In genomic region chr10:93702278-93703001, GRCh38 we compare ENCODE assay signal across 8 cellular contexts. TPM values are rescaled to one million over a fixed set of nuclear protein-coding genes. Genes with fewer than 3 reads are reported as not detected.
DNase-seq lines count a peak whose midpoint lies in the region; ATAC-seq, FAIRE-seq and TF ChIP-seq lines count a peak whose summit lies in the region.

FRA10AC1 (minus strand) TSS chr10:93702592; CDS start chr10:93700106, 2,486 bp downstream.

- H3K4me1 Mint-ChIP-seq in progenitor cell of endocrine pancreas (ENCODE audit: low read depth) = peaks cover 2% of the 10 kb centered on the region

- no peak within 1 kb of the TSS for H3K4me3 Mint-ChIP-seq in progenitor cell of endocrine pancreas (ENCODE audit: low read depth)

- intact Hi-C loops in left ventricle myocardium superior (cut with micrococcal nuclease) = no loop called here

- peak; percentile 57 for DNase-seq in GM12891 (ENCODE audit: insufficient read length, low spot score)
- DNase-seq in NCI-H1417 treated with DMSO at 0.1 percent for 48 hours (lab: John Stamatoyannopoulos, UW) = peak; percentile 46
- DNase-seq in T follicular helper cell (ENCODE audit: low read depth) = peak; percentile 77
- peak; percentile 91 for DNase-seq in amniotic epithelial cell (ENCODE audit: low read depth)
- peak; percentile 94 for DNase-seq in left ventricle myocardium superior
- DNase-seq in progenitor cell of endocrine pancreas (ENCODE audit: low spot score, unreplicated experiment) = peak; percentile 91
- DNase-seq in ureter (ENCODE audit: low spot score) = peak; percentile 96

- no peaks in the 10 kb centered on the region for H3K27me3 Mint-ChIP-seq in progenitor cell of endocrine pancreas

- ATAC-seq in HG02763 (IDR thresholded peaks at IDR 0.05; ENCODE audit: unreplicated experiment) = peak; percentile 90
- ATAC-seq in left ventricle myocardium superior = peak; percentile 99

- TF ChIP-seq POLR2A in GM12891 (IDR thresholded peaks at IDR 0.05; ENCODE audit: low read depth, low read length) = peak; percentile 38

- peaks cover 2% of the 10 kb centered on the region for H3K36me3 Mint-ChIP-seq in progenitor cell of endocrine pancreas (ENCODE audit: insufficient read depth)

- no peak within 1 kb of the TSS for H3K27ac Mint-ChIP-seq in progenitor cell of endocrine pancreas

- FAIRE-seq in GM12891 (lab: Jason Lieb, UNC) = peak; percentile 93

- peak; percentile 64 for TF ChIP-seq CTCF in progenitor cell of endocrine pancreas (IDR thresholded peaks at IDR 0.05; ENCODE audit: unreplicated experiment)

- H3K9me3 Mint-ChIP-seq in progenitor cell of endocrine pancreas (ENCODE audit: low read depth) = no peaks in the 10 kb centered on the region

TF ChIP-seq in GM12891, 5 proteins besides CTCF, POLR2A, EP300 and RAD21:
- TF ChIP-seq POLR2AphosphoS5 (IDR thresholded peaks at IDR 0.05; ENCODE audit: low read depth, low read length) (no peak; the same call in 1 of the 2 replicates), TAF1 (IDR thresholded peaks at IDR 0.05; ENCODE audit: low read depth, low read length) (peak; percentile 82), POU2F2 (IDR thresholded peaks at IDR 0.05; ENCODE audit: low read depth, low read length) (peak; percentile 78; the same call in 1 of the 2 replicates), PAX5 (IDR thresholded peaks at IDR 0.05; ENCODE audit: insufficient read depth, low read length, severe bottlenecking) (peak; percentile 70), SPI1 (IDR thresholded peaks at IDR 0.05; ENCODE audit: low read depth, low read length) (0 out of 2 replicates have a peak, but pooled peaks have one; percentile 1)

RNA-seq across cellular contexts. Expression of gene FRA10AC1, which starts in this region (rescaled TPM):
- polyA plus RNA-seq in GM12891 (2012; ENCODE audit: low read depth, missing spikeins) = 12.3 TPM
- total RNA-seq in left ventricle myocardium superior (15.5 TPM), progenitor cell of endocrine pancreas (21.9 and 22.1 TPM in 2 replicates), ureter (29.1 TPM)

Comparison
In these comparisons a context has a peak if more than half of its experiments do, and no peak if none do; other contexts are left out.
1. Peak in every context shown above with its lines: DNase-seq and ATAC-seq.
2. DNase-seq: peak in every context shown above with its lines; median percentile 96 in ureter; 94 in left ventricle myocardium superior; 91 in amniotic epithelial cell; 91 in progenitor cell of endocrine pancreas; 77 in T follicular helper cell; 57 in GM12891; 46 in NCI-H1417 treated with DMSO at 0.1 percent for 48 hours.